Comparison of ENCODE assay signal across 8 cellular contexts in genomic region chr3:131361464-131362421, GRCh38. TPM values are rescaled to one million over a fixed set of nuclear protein-coding genes. Genes with fewer than 3 reads are reported as not detected.
DNase-seq lines count a peak whose midpoint lies in the region; ATAC-seq lines count a peak whose summit lies in the region.

No MANE protein-coding gene starts in this region.

- DNase-seq in GM03348 (ENCODE audit: low spot score) (peak; percentile 36), NCI-H2029 treated with DMSO at 0.1 percent for 48 hours (lab: John Stamatoyannopoulos, UW) (peak; percentile 1), caudate nucleus (lab: John Stamatoyannopoulos, UW) (peak in 10 of 61 donors; percentile 1 to 59 (median 15)), iPS-NIHi7 (ENCODE audit: extremely low spot score) (peak; percentile 97), NCI-H187 treated with DMSO at 0.1 percent for 48 hours (lab: John Stamatoyannopoulos, UW) (no peak), COR-L47 (lab: John Stamatoyannopoulos, UW) (no peak)

- peaks cover 11% of the 10 kb centered on the region for H3K4me1 ChIP-seq in skeletal muscle satellite cell (ENCODE audit: control insufficient read depth, insufficient read depth, low read length)

- H3K4me2 ChIP-seq in skeletal muscle satellite cell (ENCODE audit: low read length) = peak overlapping the region; percentile 71

- H3K27me3 ChIP-seq in skeletal muscle satellite cell (ENCODE audit: control insufficient read depth, insufficient read depth, low read length) = no peaks in the 10 kb centered on the region

- no peaks in the 10 kb centered on the region for H3K36me3 ChIP-seq in skeletal muscle satellite cell (ENCODE audit: insufficient read depth, low read length)

- no peaks in the 10 kb centered on the region for H3K9me3 ChIP-seq in skeletal muscle satellite cell (replicated peaks; ENCODE audit: low read length)

- ATAC-seq in GM21786 (IDR thresholded peaks at IDR 0.05; ENCODE audit: unreplicated experiment) = peak; percentile 96

- no peak overlapping the region for H3K9ac ChIP-seq in skeletal muscle satellite cell (ENCODE audit: low read depth, low read length)

- peak overlapping the region; percentile 53 for H3K4me3 ChIP-seq in skeletal muscle satellite cell (ENCODE audit: low read length)

- H3K27ac ChIP-seq in caudate nucleus (ENCODE audit: low read depth, low read length) = peak overlapping the region; percentile 26

RNA-seq across cellular contexts. Expression of gene NUDT16, which starts 19.8 kb away (rescaled TPM):
- total RNA-seq in skeletal muscle satellite cell (2012; rRNA removed) = 13.2 and 13.3 TPM in 2 replicates

Comparison
In these comparisons a context has a peak if more than half of its experiments do, and no peak if none do; other contexts are left out.
1. DNase-seq: peak in GM03348 (single experiment), NCI-H2029 treated with DMSO at 0.1 percent for 48 hours (single experiment) and iPS-NIHi7 (single experiment); none in NCI-H187 treated with DMSO at 0.1 percent for 48 hours (single experiment) and COR-L47 (single experiment).